In the genomic region with DNA sequence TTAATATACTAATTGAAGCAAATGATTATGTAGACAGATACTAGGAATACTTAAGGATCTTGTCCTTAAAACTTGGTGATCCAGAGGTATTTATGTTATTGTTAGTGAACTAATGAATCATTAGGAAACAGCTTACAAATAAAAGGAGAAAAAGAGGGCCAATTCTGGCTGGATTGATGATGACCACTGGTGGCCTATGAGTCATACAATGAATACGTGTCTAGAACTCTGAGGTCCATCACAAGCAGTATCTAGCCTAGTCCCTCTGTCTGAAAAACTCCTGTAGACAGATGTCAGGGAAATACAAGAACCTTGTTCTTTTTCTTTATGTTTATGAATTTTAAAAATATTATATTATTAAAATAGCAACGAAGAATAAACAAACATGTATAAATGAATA, we compare ENCODE assay signal across 26 cellular contexts. TPM values are rescaled to one million over a fixed set of nuclear protein-coding genes. Genes with fewer than 3 reads are reported as not detected.
A peak's percentile ranks its signal among the peaks of the same experiment; 100 is the strongest.
DNase-seq lines count a peak whose midpoint lies in the region; ATAC-seq and TF ChIP-seq lines count a peak whose summit lies in the region.
"Had no signal": no experiment of that assay in that cellular context is flagged by ENCODE, and none has a peak within 500 bp of the region (broad histone marks: within the 10 kb centered on the region; RNA-seq: fewer than 3 reads in every experiment).

No MANE protein-coding gene starts in this region.

- no peak overlapping the region for H3K27ac ChIP-seq in fibroblast of lung (ENCODE audit: insufficient read depth, low read length)
- H3K27ac ChIP-seq: BLaER1 treated with 17β-estradiol and CSF1 and Interleukin-3, amounts not matched to agents 10 nM and 100 nM; body of pancreas; epithelial cell of prostate; heart left ventricle; lower lobe of right lung; ovary had no signal

- H3K4me3 ChIP-seq in fibroblast of lung (replicated peaks in 1 of 4; ENCODE audit: control extremely low read depth in 1 of 4, insufficient read depth in 1 of 4, low read depth in 3 of 4, low read length in 4 of 4) (no peak overlapping the region), skeletal muscle cell (ENCODE audit: low read depth, low read length) (no peak overlapping the region), BE2C (ENCODE audit: low read depth, low read length) (no peak overlapping the region)
- H3K4me3 ChIP-seq: BLaER1 treated with 17β-estradiol and CSF1 and Interleukin-3, amounts not matched to agents 10 nM and 100 nM; body of pancreas; heart left ventricle; lower lobe of right lung; ovary had no signal

- H3K4me1 ChIP-seq in fibroblast of lung (ENCODE audit: control insufficient read depth, extremely low read depth, insufficient read depth, low read length) (no peaks in the 10 kb centered on the region), BE2C (no peaks in the 10 kb centered on the region; the same call in 1 of the 2 replicates)
- H3K4me1 ChIP-seq: BLaER1 treated with 17β-estradiol and CSF1 and Interleukin-3, amounts not matched to agents 10 nM and 100 nM; body of pancreas; heart left ventricle; lower lobe of right lung had no signal

- no peaks in the 10 kb centered on the region for H3K9me3 ChIP-seq in fibroblast of lung (ENCODE audit: control insufficient read depth, insufficient read depth, low read depth, low read length)
- no peaks in the 10 kb centered on the region for H3K9me3 ChIP-seq in BE2C
- H3K9me3 ChIP-seq: BLaER1 treated with 17β-estradiol and CSF1 and Interleukin-3, amounts not matched to agents 10 nM and 100 nM; body of pancreas; heart left ventricle; lower lobe of right lung; ovary had no signal

- no peak overlapping the region for H3K4me2 ChIP-seq in fibroblast of lung (ENCODE audit: extremely low read depth, insufficient read depth, low read length)
- H3K4me2 ChIP-seq: BLaER1 treated with 17β-estradiol and CSF1 and Interleukin-3, amounts not matched to agents 10 nM and 100 nM had no signal

- H3K9ac ChIP-seq in fibroblast of lung (ENCODE audit: insufficient read depth, low read length) = no peak overlapping the region
- H3K9ac ChIP-seq: BLaER1 treated with 17β-estradiol and CSF1 and Interleukin-3, amounts not matched to agents 10 nM and 100 nM had no signal

- H3K36me3 ChIP-seq in fibroblast of lung (ENCODE audit: control insufficient read depth, insufficient read depth, low read length) (no peaks in the 10 kb centered on the region), BE2C (peaks cover 76% of the 10 kb centered on the region)
- H3K36me3 ChIP-seq: BLaER1 treated with 17β-estradiol and CSF1 and Interleukin-3, amounts not matched to agents 10 nM and 100 nM; lower lobe of right lung; ovary had no signal

- H2AFZ ChIP-seq in fibroblast of lung (ENCODE audit: low read length) = no peak overlapping the region

- H3K79me2 ChIP-seq in fibroblast of lung (ENCODE audit: control insufficient read depth, insufficient read depth, low read length) = no peaks in the 10 kb centered on the region

- H4K20me1 ChIP-seq in fibroblast of lung (ENCODE audit: control insufficient read depth, extremely low read depth, insufficient read depth, low read length) = no peaks in the 10 kb centered on the region
- H4K20me1 ChIP-seq: BLaER1 treated with 17β-estradiol and CSF1 and Interleukin-3, amounts not matched to agents 10 nM and 100 nM had no signal

- H3K27me3 ChIP-seq in fibroblast of lung (ENCODE audit: control insufficient read depth, insufficient read depth, low read length) (no peaks in the 10 kb centered on the region), BE2C (no peaks in the 10 kb centered on the region)
- H3K27me3 ChIP-seq: BLaER1 treated with 17β-estradiol and CSF1 and Interleukin-3, amounts not matched to agents 10 nM and 100 nM; body of pancreas; heart left ventricle; ovary had no signal

- peak; percentile 81 for DNase-seq in ELR (ENCODE audit: low read depth)
- DNase-seq in RPMI7951 (ENCODE audit: low read depth) = peak; percentile 4
- DNase-seq in fibroblast of lung (ENCODE audit: low read depth in 2 of 2) = peak; percentile 36 to 80
- peak; percentile 22 for DNase-seq in skeletal muscle cell (ENCODE audit: low read depth)
- DNase-seq in D341Med (ENCODE audit: low spot score) = no peak
- no peak for DNase-seq in stimulated activated CD4-positive, alpha-beta T cell treated with anti-CD3 and anti-CD28 coated beads, Interleukin-4, amount 100 ng/mL, for 24 hours
- no peak for DNase-seq in BE2C
- DNase-seq: activated CD8-positive, alpha-beta T cell treated with anti-CD3 and anti-CD28 coated beads for 36 hours; activated naive CD4-positive, alpha-beta T cell treated with anti-CD3 and anti-CD28 coated beads, Interleukin-2, amount 10 ng/mL, durations not matched to agents 7 days and 5 days; activated T-cell treated with anti-CD3 and anti-CD28 coated beads, Interleukin-2, amount 50 U/mL, for 4 hours; body of pancreas; GOT3; heart left ventricle; lower lobe of right lung; naive B cell; NCI-H187; ovary; SHP77; stimulated activated CD4-positive, alpha-beta T cell treated with anti-CD3 and anti-CD28 coated beads, Interleukin-4, amount 100 ng/mL, for 4 hours; substantia nigra had no signal

- TF ChIP-seq CTCF in fibroblast of lung (conservative IDR thresholded peaks at IDR 0.05 in 1 of 2, IDR thresholded peaks at IDR 0.05 in 1 of 2; ENCODE audit: low read depth in 1 of 2, low read length in 2 of 2) (no peak), BE2C (IDR thresholded peaks at IDR 0.05; ENCODE audit: low read depth, low read length) (no peak)

- no peak for ATAC-seq in HG03442 (IDR thresholded peaks at IDR 0.05; ENCODE audit: unreplicated experiment)
- ATAC-seq: activated CD8-positive, alpha-beta T cell treated with anti-CD3 and anti-CD28 coated beads for 36 hours; activated T-cell treated with anti-CD3 and anti-CD28 coated beads, Interleukin-2, amount 50 U/mL, for 4 hours; body of pancreas; heart left ventricle; lower lobe of right lung; WTC11 had no signal

RNA-seq across cellular contexts. Expression of a gene that starts 51.7 kb away (rescaled TPM):
- not detected in 2 replicates for total RNA-seq in RPMI7951 (2014; rRNA removed; shearing (Covaris generic))
- not detected in 2 replicates for total RNA-seq in fibroblast of lung
- not detected in 2 replicates for polyA plus RNA-seq in fibroblast of lung
- 0.02 and 0.08 TPM in 2 replicates for polyA plus RNA-seq in fibroblast of lung (2012)
- polyA minus RNA-seq in fibroblast of lung (ENCODE audit: low replicate concordance) = not detected in 2 replicates
- polyA plus RNA-seq in BE2C (2012; ENCODE audit: insufficient read depth, insufficient read length, low read depth) = 2.0 TPM
- total RNA-seq: activated CD8-positive, alpha-beta T cell treated with anti-CD3 and anti-CD28 coated beads for 36 hours; activated T-cell treated with anti-CD3 and anti-CD28 coated beads, Interleukin-2, amount 50 U/mL, for 4 hours; heart left ventricle; lower lobe of right lung; NCI-H460; T-helper 1 cell treated with Interleukin-12 subunit alpha and Interleukin-12 subunit beta and Interleukin-4 antibody, amounts not matched to agents 30 ng/mL and 1 ng/mL, for 36 hours had no signal
- polyA plus RNA-seq: heart left ventricle had no signal

Comparison
In these comparisons a context has a peak if more than half of its experiments do, and no peak if none do; other contexts are left out.
1. DNase-seq: peak in ELR (single experiment), RPMI7951 (single experiment), fibroblast of lung (2 of 2) and skeletal muscle cell (single experiment); none in D341Med (single experiment), stimulated activated CD4-positive, alpha-beta T cell treated with anti-CD3 and anti-CD28 coated beads, Interleukin-4, amount 100 ng/mL, for 24 hours (single experiment) and BE2C (single experiment).